In genomic region chr4:6253111-6253510, GRCh38 we compare ENCODE assay signal across 9 cellular contexts. TPM values are rescaled to one million over a fixed set of nuclear protein-coding genes. Genes with fewer than 3 reads are reported as not detected.
"Had no signal": no experiment of that assay in that cellular context is flagged by ENCODE, and none has a peak within 500 bp of the region (broad histone marks: within the 10 kb centered on the region; RNA-seq: fewer than 3 reads in every experiment).

No MANE protein-coding gene starts in this region.

- H3K27ac ChIP-seq: GM23248 had no signal

- DNase-seq: GM23248, GOT3, H7, HFFc6, IMR-90, KG1 had no signal

- H2AFZ ChIP-seq: GM23248 had no signal

- H3K9ac ChIP-seq: GM23248 had no signal

- H3K36me3 ChIP-seq: HAP-1 had no signal

- H3K9me3 ChIP-seq: HAP-1 had no signal

- H3K4me1 ChIP-seq: HAP-1 had no signal

- H3K4me3 ChIP-seq: GM23248, HAP-1, K562 had no signal

RNA-seq across cellular contexts. Expression of gene JAKMIP1, which starts 52.8 kb away (rescaled TPM):
- total RNA-seq: GM23248, HFFc6, HT-29, IMR-90, K562 had no signal
- polyA plus RNA-seq: GM23248, IMR-90, K562 had no signal
